1 cellular context compared by ENCODE assay signal in genomic region chr2:118090387-118091139, GRCh38.
TF ChIP-seq lines count a peak whose summit lies in the region.

No MANE protein-coding gene starts in this region.

TF ChIP-seq in endothelial cell of umbilical vein, 7 proteins besides CTCF, POLR2A, EP300 and RAD21:
- no peak for TF ChIP-seq FOS (IDR thresholded peaks at IDR 0.05; ENCODE audit: borderline replicate concordance, insufficient read depth, low read length)
- TF ChIP-seq EZH2 (IDR thresholded peaks at IDR 0.05; ENCODE audit: borderline replicate concordance, low read depth, low read length, severe bottlenecking) = no peak
- TF ChIP-seq MYC (IDR thresholded peaks at IDR 0.05; ENCODE audit: low read depth, low read length) = no peak
- TF ChIP-seq GATA2 (IDR thresholded peaks at IDR 0.05; ENCODE audit: insufficient read depth, insufficient read length, low read depth, low read length) = no peak
- TF ChIP-seq POLR2AphosphoS5 (IDR thresholded peaks at IDR 0.05; ENCODE audit: insufficient read depth, low read depth, low read length) = no peak
- no peak for TF ChIP-seq MAX (IDR thresholded peaks at IDR 0.05; ENCODE audit: insufficient read depth, insufficient read length)
TF ChIP-seq in endothelial cell of umbilical vein: peak in this region for 0.
